Comparison of ENCODE assay signal across 9 cellular contexts in the genomic region with DNA sequence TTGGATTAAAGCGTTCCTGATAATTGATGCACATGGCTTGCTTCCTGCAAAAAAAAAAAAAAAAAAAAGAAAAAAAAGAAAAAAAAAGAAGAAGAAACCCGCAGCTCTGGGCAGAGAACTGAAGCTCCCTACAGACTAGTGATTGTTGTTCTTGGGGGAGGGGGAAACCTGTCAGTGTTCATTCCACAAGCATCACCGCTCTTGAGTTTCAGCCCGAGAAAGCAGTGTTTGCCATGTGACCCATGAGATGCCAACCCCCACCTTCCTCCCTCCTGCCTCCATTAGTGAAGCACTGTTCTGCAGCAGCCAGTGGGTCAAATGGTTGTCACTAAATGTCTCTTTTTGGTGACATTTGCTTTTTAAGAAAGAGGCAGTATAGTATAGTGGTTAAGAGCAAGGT. TPM values are rescaled to one million over a fixed set of nuclear protein-coding genes. Genes with fewer than 3 reads are reported as not detected.
DNase-seq lines count a peak whose midpoint lies in the region; ATAC-seq and TF ChIP-seq lines count a peak whose summit lies in the region.
"Had no signal": no experiment of that assay in that cellular context is flagged by ENCODE, and none has a peak within 500 bp of the region (broad histone marks: within the 10 kb centered on the region; RNA-seq: fewer than 3 reads in every experiment).

No MANE protein-coding gene starts in this region.

- peak; percentile 52 for DNase-seq in H9
- DNase-seq in Peyer's patch: no peak
- no peak for DNase-seq in progenitor cell of endocrine pancreas (ENCODE audit: low spot score, unreplicated experiment)
- no peak for DNase-seq in NCI-H1436 treated with DMSO at 0.1 percent for 48 hours (lab: John Stamatoyannopoulos, UW)
- DNase-seq in caudate nucleus (lab: John Stamatoyannopoulos, UW): no peak
- DNase-seq: spleen; stimulated activated CD8-positive, alpha-beta memory T cell treated with anti-CD3 and anti-CD28 coated beads, Interleukin-4, amount 100 ng/mL, for 48 hours had no signal

- peaks cover 3% of the 10 kb centered on the region; the same call in 1 of the 2 replicates for H3K4me1 ChIP-seq in H9 (ENCODE audit: insufficient read depth, low read length)
- H3K4me1 ChIP-seq in Peyer's patch: peaks cover 0 to 15% (median 0%) of the 10 kb centered on the region in 4 donors

- H2AK5ac ChIP-seq in H9 (ENCODE audit: insufficient read length, low read length): no peak overlapping the region

- H3K27me3 ChIP-seq in H9 (ENCODE audit: insufficient read depth, low read length) (peaks cover 4% of the 10 kb centered on the region; the same call in 1 of the 2 replicates), Peyer's patch (no peaks in the 10 kb centered on the region)

- H3K9ac ChIP-seq in H9 (ENCODE audit: extremely low read depth, insufficient read length, low read length): no peak overlapping the region

- H3K4me1 Mint-ChIP-seq in H9 (peaks cover 35 to 38% of the 10 kb centered on the region in 2 experiments), progenitor cell of endocrine pancreas (ENCODE audit: low read depth) (peaks cover 29% of the 10 kb centered on the region)

- H3K36me3 ChIP-seq in Peyer's patch: no peaks in the 10 kb centered on the region
- H3K36me3 ChIP-seq: spleen had no signal

- no peaks in the 10 kb centered on the region for H4K20me1 ChIP-seq in H9 (ENCODE audit: control insufficient read depth, insufficient read depth, insufficient read length)

- H3K27ac Mint-ChIP-seq in H9: no peak overlapping the region; a peak in 1 of 7 replicates
- peak overlapping the region; percentile 96 for H3K27ac Mint-ChIP-seq in progenitor cell of endocrine pancreas

- no peak overlapping the region for H4K5ac ChIP-seq in H9 (ENCODE audit: insufficient read length, low read depth, low read length)

- no peak overlapping the region for H2BK12ac ChIP-seq in H9 (ENCODE audit: insufficient read length, low read depth, low read length)

- H3K4me2 ChIP-seq in H9 (ENCODE audit: insufficient read depth, insufficient read length, low read length): peak overlapping the region; percentile 95

- peaks cover 17% of the 10 kb centered on the region for H3K23me2 ChIP-seq in H9 (ENCODE audit: insufficient read length, low read depth, low read length, poor library complexity, severe bottlenecking)

- H2BK5ac ChIP-seq in H9 (ENCODE audit: insufficient read length, low read length): no peak overlapping the region

- no peak overlapping the region for H2AFZ ChIP-seq in H9 (ENCODE audit: low read length)

- H3K27ac ChIP-seq in H9 (ENCODE audit: insufficient read length, low read depth, low read length) (no peak overlapping the region), Peyer's patch (no peak overlapping the region), caudate nucleus (ENCODE audit: low read depth, low read length) (no peak overlapping the region)
- H3K27ac ChIP-seq: spleen had no signal

- no peak overlapping the region for H3K23ac ChIP-seq in H9 (ENCODE audit: insufficient read length, low read depth, low read length)

- H3K36me3 Mint-ChIP-seq in H9 (ENCODE audit: insufficient read depth in 1 of 3, low read depth in 3 of 3) (no peaks in the 10 kb centered on the region), progenitor cell of endocrine pancreas (ENCODE audit: insufficient read depth) (no peaks in the 10 kb centered on the region)

- H2BK120ac ChIP-seq in H9 (ENCODE audit: low read depth, low read length, poor library complexity, severe bottlenecking): no peak overlapping the region

- no peaks in the 10 kb centered on the region for H3K79me1 ChIP-seq in H9 (ENCODE audit: insufficient read depth, low read depth, low read length, poor library complexity, severe bottlenecking)

- H3K79me2 ChIP-seq in H9 (ENCODE audit: insufficient read depth, low read length): no peaks in the 10 kb centered on the region; the same call in 1 of the 2 replicates

- TF ChIP-seq POLR2A in Peyer's patch (IDR thresholded peaks at IDR 0.05): no peak

- H4K8ac ChIP-seq in H9 (replicated peaks; ENCODE audit: insufficient read length, low read depth, low read length): no peak overlapping the region

- H3K9me3 Mint-ChIP-seq in H9 (no peaks in the 10 kb centered on the region; a peak in 2 of 5 replicates), progenitor cell of endocrine pancreas (ENCODE audit: low read depth) (no peaks in the 10 kb centered on the region)

- H2BK15ac ChIP-seq in H9 (ENCODE audit: low read depth, low read length): no peak overlapping the region

- ATAC-seq in GM19467 (IDR thresholded peaks at IDR 0.05; ENCODE audit: unreplicated experiment): no peak

- H3K9me3 ChIP-seq in H9 (ENCODE audit: control insufficient read depth, low read depth, low read length) (no peaks in the 10 kb centered on the region), Peyer's patch (no peaks in the 10 kb centered on the region)
- H3K9me3 ChIP-seq: spleen had no signal

- WGBS in H9 (ENCODE audit: extremely low coverage, insufficient read length, low lambda C conversion rate): no CpG with 5 or more reads among the region's 4 CpGs

- no peak overlapping the region for H3T11ph ChIP-seq in H9 (ENCODE audit: low read length)

- no peak overlapping the region for H3K56ac ChIP-seq in H9 (ENCODE audit: insufficient read length, low read depth, low read length)

- no peak overlapping the region for H3K4ac ChIP-seq in H9 (ENCODE audit: low read depth, low read length)

- H2BK20ac ChIP-seq in H9 (ENCODE audit: low read depth, low read length, poor library complexity, severe bottlenecking): no peak overlapping the region

- no peak overlapping the region for H3K18ac ChIP-seq in H9 (ENCODE audit: insufficient read length, low read depth, low read length)

- peak overlapping the region in 3 of 4 donors; percentile 44 to 90 (median 64) for H3K4me3 ChIP-seq in Peyer's patch
- H3K4me3 ChIP-seq in iPS-11a (ENCODE audit: low read depth, low read length): peak overlapping the region; percentile 52

- peaks cover 14% of the 10 kb centered on the region for H3K27me3 Mint-ChIP-seq in H9 (ENCODE audit: low read depth)
- no peaks in the 10 kb centered on the region for H3K27me3 Mint-ChIP-seq in progenitor cell of endocrine pancreas

- no peak overlapping the region for H4K91ac ChIP-seq in H9 (ENCODE audit: insufficient read length, low read depth, low read length)

- H3K14ac ChIP-seq in H9 (ENCODE audit: insufficient read depth, low read length): no peak overlapping the region

- TF ChIP-seq CTCF in H9 (conservative IDR thresholded peaks at IDR 0.05) (no peak), Peyer's patch (IDR thresholded peaks at IDR 0.05) (no peak), progenitor cell of endocrine pancreas (IDR thresholded peaks at IDR 0.05; ENCODE audit: unreplicated experiment) (no peak)

- H3K4me3 Mint-ChIP-seq in H9 (peak overlapping the region; percentile 86), progenitor cell of endocrine pancreas (ENCODE audit: low read depth) (peak overlapping the region; percentile 87)

RNA-seq across cellular contexts. Expression of a gene that starts 1.7 kb away (rescaled TPM):
- total RNA-seq in H9 (2021) (5.2 and 5.5 TPM in 2 replicates), Peyer's patch (10 to 100 TPM in 3 of 4 donors, 1 to 10 TPM in 1; 7.4 to 34.8 (median 21.5) TPM), progenitor cell of endocrine pancreas (9.7 and 10.4 TPM in 2 replicates)
